In the genomic region with DNA sequence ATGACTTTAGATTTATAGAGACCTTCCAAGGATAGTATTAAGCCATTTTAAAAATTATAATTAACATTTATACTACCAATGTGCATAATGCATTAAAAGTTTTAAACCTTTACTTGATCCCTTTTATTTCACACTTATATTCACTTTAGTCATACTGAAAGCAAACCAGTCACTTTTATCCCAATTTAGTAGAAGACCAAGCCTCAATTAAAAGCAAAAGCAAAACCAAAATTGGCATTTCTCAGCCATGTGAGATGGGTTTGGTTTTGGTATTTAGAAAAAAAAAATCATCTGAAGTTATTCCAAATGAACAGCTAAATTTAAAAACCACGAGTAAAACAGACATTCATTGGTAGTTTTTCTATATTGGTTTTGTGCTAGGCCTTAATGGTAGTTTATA, we compare ENCODE assay signal across 17 cellular contexts.
DNase-seq lines count a peak whose midpoint lies in the region; ATAC-seq and TF ChIP-seq lines count a peak whose summit lies in the region.
"Had no signal": no experiment of that assay in that cellular context is flagged by ENCODE, and none has a peak within 500 bp of the region (broad histone marks: within the 10 kb centered on the region; RNA-seq: fewer than 3 reads in every experiment).

No MANE protein-coding gene starts in this region.

- H3K36me3 ChIP-seq in DND-41 (ENCODE audit: insufficient read depth, low read length) (peaks cover 19% of the 10 kb centered on the region), KMS-11 (ENCODE audit: insufficient read depth) (no peaks in the 10 kb centered on the region), Peyer's patch (peaks cover 0 to 16% (median 0%) of the 10 kb centered on the region in 3 donors)

- H3K9me3 ChIP-seq in DND-41 (ENCODE audit: insufficient read depth, low read length, severe bottlenecking) (no peaks in the 10 kb centered on the region), Peyer's patch (no peaks in the 10 kb centered on the region)

- peaks cover 24% of the 10 kb centered on the region for H3K36me3 Mint-ChIP-seq in activated CD8-positive, alpha-beta T cell treated with anti-CD3 and anti-CD28 coated beads for 36 hours (ENCODE audit: low read depth)

- TF ChIP-seq POLR2A in Peyer's patch (IDR thresholded peaks at IDR 0.05), result no peak

- H3K4me3 ChIP-seq in DND-41 (ENCODE audit: low read depth in 1 of 2, low read length in 2 of 2) (no peak overlapping the region), KMS-11 (IDR thresholded peaks at IDR 0.05; ENCODE audit: insufficient read depth, low read depth, low read length) (no peak overlapping the region), Peyer's patch (no peak overlapping the region)
- H3K4me3 ChIP-seq: K562 had no signal

- POLR2A ChIA-PET in activated CD8-positive, alpha-beta T cell treated with anti-CD3 and anti-CD28 coated beads for 36 hours (lab: Charles Lee), result interaction anchor here (0.9 kb wide), 1 partner anchor 13 kb away, joined by 3 read pairs; no protein-coding TSS in a partner anchor

- H3K4me2 ChIP-seq in DND-41 (ENCODE audit: insufficient read depth, low read length) (peak overlapping the region; percentile 18; the same call in 1 of the 2 replicates), KMS-11 (peak overlapping the region; percentile 6; the same call in 1 of the 2 replicates)

- H3K4me1 Mint-ChIP-seq in activated CD8-positive, alpha-beta T cell treated with anti-CD3 and anti-CD28 coated beads for 36 hours (ENCODE audit: low read depth), result peaks cover 50% of the 10 kb centered on the region

- CTCF ChIA-PET in activated CD8-positive, alpha-beta T cell treated with anti-CD3 and anti-CD28 coated beads for 36 hours (lab: Charles Lee), result no interaction called here

- H3K27me3 ChIP-seq in DND-41 (ENCODE audit: insufficient read depth, low read length, poor library complexity) (no peaks in the 10 kb centered on the region), KMS-11 (ENCODE audit: insufficient read depth, low read depth) (no peaks in the 10 kb centered on the region), Peyer's patch (no peaks in the 10 kb centered on the region)

- peaks cover 10% of the 10 kb centered on the region for H3K9me3 Mint-ChIP-seq in activated CD8-positive, alpha-beta T cell treated with anti-CD3 and anti-CD28 coated beads for 36 hours

- peak overlapping the region; percentile 38 for H3K27ac ChIP-seq in DND-41 (ENCODE audit: low read length)
- H3K27ac ChIP-seq in KMS-11, result no peak overlapping the region
- no peak overlapping the region for H3K27ac ChIP-seq in Peyer's patch

- DNase-seq in DND-41, result no peak
- DNase-seq in activated CD8-positive, alpha-beta T cell treated with anti-CD3 and anti-CD28 coated beads for 36 hours, result no peak
- peak; percentile 23 for DNase-seq in fibroblast of peridontal ligament (ENCODE audit: extremely low read depth)
- DNase-seq in Peyer's patch, result no peak
- DNase-seq in inferior parietal cortex (ENCODE audit: extremely low spot score), result no peak
- no peak for DNase-seq in germinal center (ENCODE audit: low spot score)
- DNase-seq: CD8-positive, alpha-beta T cell; GOT3; NCI-H1092 treated with DMSO at 0.1 percent for 48 hours; NCI-H1694; NCI-H2107; NCI-H345; NCI-H69; NK-92 treated with Interleukin-12 subunit alpha and Interleukin-12 subunit beta, amount 100 ng/mL, for 24 hours had no signal

- H3K27me3 Mint-ChIP-seq in activated CD8-positive, alpha-beta T cell treated with anti-CD3 and anti-CD28 coated beads for 36 hours, result no peaks in the 10 kb centered on the region

- no peaks in the 10 kb centered on the region for H3K79me2 ChIP-seq in DND-41 (ENCODE audit: insufficient read depth, low read length)
- no peaks in the 10 kb centered on the region for H3K79me2 ChIP-seq in KMS-11 (ENCODE audit: insufficient read depth, low read depth)

- H2AFZ ChIP-seq in DND-41 (ENCODE audit: low read depth, low read length) (no peak overlapping the region), KMS-11 (ENCODE audit: low read depth) (no peak overlapping the region)

- TF ChIP-seq CTCF in DND-41 (IDR thresholded peaks at IDR 0.05; ENCODE audit: borderline replicate concordance, extremely low read depth, low read length, poor library complexity, severe bottlenecking) (no peak), KMS-11 (conservative IDR thresholded peaks at IDR 0.05; ENCODE audit: low read depth, low read length) (no peak), Peyer's patch (IDR thresholded peaks at IDR 0.05) (no peak)
- no peak for TF ChIP-seq CTCF in activated CD8-positive, alpha-beta T cell treated with anti-CD3 and anti-CD28 coated beads for 36 hours (IDR thresholded peaks at IDR 0.05)

- H3K4me3 Mint-ChIP-seq in activated CD8-positive, alpha-beta T cell treated with anti-CD3 and anti-CD28 coated beads for 36 hours, result no peak overlapping the region
- H3K4me3 Mint-ChIP-seq: CD8-positive, alpha-beta T cell had no signal

- no peak overlapping the region for H3K27ac Mint-ChIP-seq in activated CD8-positive, alpha-beta T cell treated with anti-CD3 and anti-CD28 coated beads for 36 hours
- H3K27ac Mint-ChIP-seq: CD8-positive, alpha-beta T cell had no signal

- H4K20me1 ChIP-seq in DND-41 (ENCODE audit: insufficient read depth, low read length), result no peaks in the 10 kb centered on the region
- H4K20me1 ChIP-seq in KMS-11 (ENCODE audit: insufficient read depth), result no peaks in the 10 kb centered on the region

- intact Hi-C loops in activated CD8-positive, alpha-beta T cell treated with anti-CD3 and anti-CD28 coated beads for 36 hours (cut with micrococcal nuclease), result loop anchor here (5.0 to 10.0 kb wide), 2 partner anchors 34 to 659 kb away; a partner anchor contains a TSS

- peaks cover 19% of the 10 kb centered on the region for H3K4me1 ChIP-seq in DND-41 (ENCODE audit: insufficient read depth, low read length)
- H3K4me1 ChIP-seq in KMS-11 (ENCODE audit: low read depth, poor library complexity, severe bottlenecking), result peaks cover 19% of the 10 kb centered on the region
- H3K4me1 ChIP-seq in Peyer's patch, result no peaks in the 10 kb centered on the region

- peak; percentile 71 for ATAC-seq in DND-41 (ENCODE audit: insufficient read depth, low read depth)
- peak; percentile 23 for ATAC-seq in activated CD8-positive, alpha-beta T cell treated with anti-CD3 and anti-CD28 coated beads for 36 hours
- ATAC-seq: CD8-positive, alpha-beta T cell; K562; Right ventricle myocardium inferior had no signal

- H3K9ac ChIP-seq in DND-41 (ENCODE audit: low read depth, low read length), result no peak overlapping the region
- no peak overlapping the region for H3K9ac ChIP-seq in KMS-11
